10 cellular contexts compared by ENCODE assay signal in the genomic region with DNA sequence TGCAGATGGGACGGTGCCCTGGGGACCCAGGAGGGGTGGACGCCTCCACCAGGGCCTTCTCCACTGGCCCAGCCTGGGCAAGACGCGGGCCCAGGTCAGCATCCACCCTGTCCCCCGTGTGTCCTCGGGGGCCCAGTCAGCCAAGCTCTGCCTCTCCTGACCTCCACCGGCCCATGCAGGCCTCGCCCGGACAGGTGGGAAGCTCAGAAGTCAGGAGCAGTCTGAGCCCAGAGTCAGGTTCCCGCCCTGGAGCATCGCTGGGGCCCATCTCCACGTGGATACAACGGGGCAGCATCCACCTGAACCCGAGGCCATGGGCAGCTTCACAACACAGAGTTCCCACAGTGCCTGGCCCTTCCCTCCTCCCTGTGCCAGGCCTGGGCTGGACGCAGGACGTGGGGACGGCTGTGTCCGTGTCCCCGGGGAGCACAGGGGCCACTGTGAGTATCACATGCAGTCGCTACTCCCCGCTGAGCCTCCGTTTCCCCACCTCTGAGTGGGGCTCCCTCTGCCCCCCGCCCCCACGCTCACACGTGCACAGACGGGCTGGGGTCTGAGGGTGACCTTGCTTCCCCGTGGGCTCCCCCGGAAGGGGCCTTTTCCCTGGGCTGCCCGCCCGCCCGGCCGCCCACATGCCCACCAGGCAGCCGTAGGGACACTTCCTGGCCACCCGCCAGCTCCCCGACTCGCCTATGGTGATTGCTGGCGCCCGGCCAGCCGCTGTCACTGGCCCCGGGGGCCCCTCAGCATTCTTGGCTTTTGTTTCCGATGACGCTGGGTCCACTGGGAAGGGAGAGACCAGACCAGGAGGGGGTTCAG.
DNase-seq lines count a peak whose midpoint lies in the region; ATAC-seq and TF ChIP-seq lines count a peak whose summit lies in the region.
"Had no signal": no experiment of that assay in that cellular context is flagged by ENCODE, and none has a peak within 500 bp of the region (broad histone marks: within the 10 kb centered on the region; RNA-seq: fewer than 3 reads in every experiment).

No MANE protein-coding gene starts in this region.

- H3K18ac ChIP-seq in neuronal stem cell (ENCODE audit: low read length) = peak overlapping the region; percentile 90

- H3K4me2 ChIP-seq in neuronal stem cell (ENCODE audit: insufficient read depth, low read length, poor library complexity, severe bottlenecking) = no peak overlapping the region

- peak overlapping the region; percentile 91 for H3K23ac ChIP-seq in neuronal stem cell (ENCODE audit: low read depth, low read length, poor library complexity)

- intact Hi-C loops in MCF 10A (cut with micrococcal nuclease) = no loop called here

- peaks cover 2% of the 10 kb centered on the region for H3K79me1 ChIP-seq in neuronal stem cell (ENCODE audit: low read depth, low read length)

- no peak overlapping the region for H3K27ac ChIP-seq in neuronal stem cell (replicated peaks; ENCODE audit: low read length)

- peaks cover 0 to 27% (median 7%) of the 10 kb centered on the region in 3 experiments for H3K27me3 ChIP-seq in neuronal stem cell (ENCODE audit: control insufficient read depth in 3 of 3, insufficient read depth in 3 of 3, low read depth in 1 of 3, low read length in 3 of 3)

- H2BK120ac ChIP-seq in neuronal stem cell (ENCODE audit: low read depth, low read length) = peak overlapping the region; percentile 87

- CTCF ChIA-PET in MCF 10A (lab: Yijun Ruan, JAX) = no interaction called here

- no peaks in the 10 kb centered on the region for H3K4me1 Mint-ChIP-seq in MCF 10A (ENCODE audit: insufficient read depth, unreplicated experiment)

- H2BK5ac ChIP-seq in neuronal stem cell (ENCODE audit: low read length) = peak overlapping the region; percentile 75

- H3K4me3 Mint-ChIP-seq in MCF 10A (ENCODE audit: unreplicated experiment) = no peak overlapping the region
- H3K4me3 Mint-ChIP-seq: central memory CD8-positive, alpha-beta T cell had no signal

- H3K9me3 Mint-ChIP-seq in MCF 10A (ENCODE audit: unreplicated experiment) = no peaks in the 10 kb centered on the region
- H3K9me3 Mint-ChIP-seq: central memory CD8-positive, alpha-beta T cell had no signal

- H3K9me3 ChIP-seq in neuronal stem cell (replicated peaks in 1 of 2; ENCODE audit: control insufficient read depth in 2 of 2, insufficient read depth in 1 of 2, low read depth in 1 of 2, low read length in 2 of 2) = peaks cover 0 to 5% of the 10 kb centered on the region in 2 donors

- no CpG with 5 or more reads among the region's 42 CpGs for WGBS in neuronal stem cell (ENCODE audit: extremely low coverage in 2 of 2, insufficient read length in 2 of 2, insufficient replicate concordance in 1 of 2), 2 donors

- H3K36me3 ChIP-seq in neuronal stem cell (replicated peaks in 1 of 2; ENCODE audit: control insufficient read depth in 2 of 2, insufficient read depth in 2 of 2, low read length in 2 of 2) = no peaks in the 10 kb centered on the region

- peak overlapping the region; percentile 89 for H3K14ac ChIP-seq in neuronal stem cell (ENCODE audit: low read length)

- no peak overlapping the region for H3K27ac Mint-ChIP-seq in MCF 10A (ENCODE audit: low read depth, unreplicated experiment)

- no peaks in the 10 kb centered on the region for H3K36me3 Mint-ChIP-seq in MCF 10A (ENCODE audit: insufficient read depth, unreplicated experiment)

- H3K4ac ChIP-seq in neuronal stem cell (ENCODE audit: low read length) = no peak overlapping the region

- H2BK12ac ChIP-seq in neuronal stem cell (ENCODE audit: low read length) = peak overlapping the region; percentile 84

- peak overlapping the region; percentile 100 for H2AK5ac ChIP-seq in neuronal stem cell (ENCODE audit: low read depth, low read length)

- ATAC-seq in GM19455 (IDR thresholded peaks at IDR 0.05; ENCODE audit: unreplicated experiment) = no peak

- H4K91ac ChIP-seq in neuronal stem cell (ENCODE audit: low read depth, low read length, poor library complexity) = no peak overlapping the region

- no peak overlapping the region for H3K4me3 ChIP-seq in neuronal stem cell (ENCODE audit: low read length in 2 of 2)

- peaks cover 17% of the 10 kb centered on the region for H3K27me3 Mint-ChIP-seq in MCF 10A (ENCODE audit: insufficient read depth, unreplicated experiment)

- no TSS peak for BruUV-seq in MCF 10A (replicated peaks; lab: Mats Ljungman, UMichigan)

- no peak overlapping the region for H2AFZ ChIP-seq in neuronal stem cell (ENCODE audit: low read length)

- TF ChIP-seq CTCF in MCF 10A (IDR thresholded peaks at IDR 0.05; ENCODE audit: unreplicated experiment) (no peak), GM10266 (IDR thresholded peaks at IDR 0.05; ENCODE audit: control insufficient read depth, insufficient read depth, low read depth, missing control alignments) (no peak)

- DNase-seq in COR-L47 (lab: John Stamatoyannopoulos, UW) = peak; percentile 91
- peak; percentile 53 for DNase-seq in NCI-H1092 (lab: John Stamatoyannopoulos, UW)
- peak; percentile 79 for DNase-seq in MCF 10A (ENCODE audit: unreplicated experiment)
- no peak for DNase-seq in neuronal stem cell (ENCODE audit: low spot score)
- no peak for DNase-seq in NCI-H526 (lab: John Stamatoyannopoulos, UW)
- DNase-seq in Kasumi-1 (lab: John Stamatoyannopoulos, UW) = no peak
- no peak for DNase-seq in GM10266 (ENCODE audit: extremely low spot score)
- DNase-seq: trophoblast cell had no signal

- POLR2A ChIA-PET in MCF 10A (lab: Yijun Ruan, JAX) = no interaction called here

- H2BK15ac ChIP-seq in neuronal stem cell (ENCODE audit: low read length) = peak overlapping the region; percentile 98

- peaks cover 0 to 28% of the 10 kb centered on the region in 2 donors for H3K4me1 ChIP-seq in neuronal stem cell (ENCODE audit: control insufficient read depth in 2 of 2, insufficient read depth in 1 of 2, low read depth in 1 of 2, low read length in 2 of 2)

- no peak overlapping the region for H4K8ac ChIP-seq in neuronal stem cell (ENCODE audit: low read depth, low read length)

- H3K9ac ChIP-seq in neuronal stem cell (ENCODE audit: low read depth, low read length, poor library complexity) = peak overlapping the region; percentile 44

Comparison
In these comparisons a context has a peak if more than half of its experiments do, and no peak if none do; other contexts are left out.
1. DNase-seq: peak in COR-L47 (single experiment), NCI-H1092 (single experiment) and MCF 10A (single experiment); none in neuronal stem cell (single experiment), NCI-H526 (0 of 2), Kasumi-1 (0 of 2) and GM10266 (single experiment).